20 cellular contexts compared by ENCODE assay signal in the genomic region with DNA sequence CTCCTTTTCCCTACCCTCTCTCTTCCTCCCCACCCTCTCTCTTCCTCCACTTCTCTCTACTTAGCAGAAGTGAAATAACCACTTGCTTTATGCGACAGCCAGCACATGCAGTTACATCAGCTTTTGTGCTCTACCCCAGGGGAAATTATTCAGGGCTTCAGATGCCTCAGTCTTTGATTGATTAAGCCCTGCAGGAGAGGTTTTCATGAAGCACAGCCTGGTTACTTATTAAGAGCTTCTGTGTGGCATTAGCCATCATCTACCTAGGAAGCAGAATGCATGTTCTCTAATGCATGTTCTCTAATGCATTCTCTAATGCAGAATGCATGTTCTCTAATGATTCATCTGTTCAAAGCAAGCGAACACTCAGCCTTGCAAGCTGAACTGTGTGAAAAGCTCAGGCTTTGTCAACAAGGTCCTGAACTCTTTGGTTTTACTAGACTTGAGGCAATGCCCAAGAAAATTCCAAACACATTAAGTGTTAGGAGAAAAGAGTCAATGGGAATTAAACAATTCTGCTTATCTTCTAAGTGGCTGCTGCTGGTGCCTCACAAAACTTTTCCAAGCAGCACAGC. TPM values are rescaled to one million over a fixed set of nuclear protein-coding genes. Genes with fewer than 3 reads are reported as not detected.
A peak's percentile ranks its signal among the peaks of the same experiment; 100 is the strongest.
DNase-seq lines count a peak whose midpoint lies in the region; ATAC-seq and TF ChIP-seq lines count a peak whose summit lies in the region.
"Had no signal": no experiment of that assay in that cellular context is flagged by ENCODE, and none has a peak within 500 bp of the region (broad histone marks: within the 10 kb centered on the region; RNA-seq: fewer than 3 reads in every experiment).

No MANE protein-coding gene starts in this region.

- no peak for ATAC-seq in HG02852 (IDR thresholded peaks at IDR 0.05; ENCODE audit: unreplicated experiment)
- ATAC-seq: activated CD8-positive, alpha-beta T cell treated with anti-CD3 and anti-CD28 coated beads, Interleukin-2, amount 10 ng/mL, durations not matched to agents 7 days and 5 days; effector memory CD8-positive, alpha-beta T cell; gastrocnemius medialis; stimulated activated memory B cell treated with anti-CD40 and anti-IgM and Interleukin-4, amounts not matched to agents 10 μg/mL and 1 μg/mL and 100 μg/mL, for 72 hours had no signal

- intact Hi-C loops in uterus (cut with DNase I; ENCODE audit: low total_unique reads): no loop called here

- TF ChIP-seq CTCF in choroid plexus epithelial cell (conservative IDR thresholded peaks at IDR 0.05; ENCODE audit: low read depth, low read length) (no peak), uterus (IDR thresholded peaks at IDR 0.05) (no peak)

- H3K4me3 ChIP-seq in choroid plexus epithelial cell (ENCODE audit: low read depth, low read length) (no peak overlapping the region), uterus (no peak overlapping the region)
- H3K4me3 ChIP-seq: gastrocnemius medialis, tibial artery had no signal

- H3K27ac ChIP-seq in uterus: no peak overlapping the region
- H3K27ac ChIP-seq: gastrocnemius medialis, tibial artery had no signal

- H3K27me3 ChIP-seq in uterus: no peaks in the 10 kb centered on the region
- H3K27me3 ChIP-seq: gastrocnemius medialis, tibial artery had no signal

- no peaks in the 10 kb centered on the region for H3K36me3 ChIP-seq in uterus
- H3K36me3 ChIP-seq: gastrocnemius medialis, tibial artery had no signal

- no peaks in the 10 kb centered on the region for H3K9me3 ChIP-seq in uterus
- H3K9me3 ChIP-seq: gastrocnemius medialis, tibial artery had no signal

- H3K4me1 ChIP-seq in uterus: no peaks in the 10 kb centered on the region
- H3K4me1 ChIP-seq: gastrocnemius medialis, tibial artery had no signal

- peak; percentile 30 for DNase-seq in AG08395 (ENCODE audit: low spot score)
- peak; percentile 52 for DNase-seq in NCI-H1436 treated with DMSO at 0.1 percent for 48 hours (lab: John Stamatoyannopoulos, UW)
- DNase-seq in choroid plexus epithelial cell (ENCODE audit: low read depth): peak; percentile 77
- DNase-seq in left kidney (ENCODE audit: low read depth, low spot score): peak; percentile 30
- DNase-seq in HT-29 (ENCODE audit: low spot score): no peak
- DNase-seq in uterus: no peak
- no peak for DNase-seq in activated effector memory CD4-positive, alpha-beta T cell treated with anti-CD3 and anti-CD28 coated beads, Interleukin-2, amount 50 U/mL, for 16 hours
- DNase-seq: 8988T; activated CD8-positive, alpha-beta T cell treated with anti-CD3 and anti-CD28 coated beads, Interleukin-2, amount 10 ng/mL, durations not matched to agents 7 days and 5 days; activated naive CD8-positive, alpha-beta T cell treated with anti-CD3 and anti-CD28 coated beads, Interleukin-2, amount 10 ng/mL, durations not matched to agents 7 days and 5 days; activated T-cell treated with anti-CD3 and anti-CD28 coated beads, Interleukin-2, amount 50 U/mL, for 48 hours; DMS 273 treated with DMSO at 0.1 percent for 48 hours; effector memory CD8-positive, alpha-beta T cell; gastrocnemius medialis; NCI-H446; posterior cingulate gyrus; tibial artery had no signal

- no peak for TF ChIP-seq POLR2A in uterus (IDR thresholded peaks at IDR 0.05)

RNA-seq across cellular contexts. Expression of gene LHCGR, which starts 56.1 kb away (rescaled TPM):
- total RNA-seq in HT-29 (2014; rRNA removed; shearing (Covaris generic)): not detected in 2 replicates
- under 1 TPM in 1 of 4 donors, not detected in 3; 0.48 TPM for total RNA-seq in uterus
- total RNA-seq: activated CD8-positive, alpha-beta T cell treated with anti-CD3 and anti-CD28 coated beads, Interleukin-2, amount 10 ng/mL, durations not matched to agents 7 days and 5 days; activated naive CD8-positive, alpha-beta T cell treated with anti-CD3 and anti-CD28 coated beads, Interleukin-2, amount 10 ng/mL, durations not matched to agents 7 days and 5 days; gastrocnemius medialis; liver had no signal

Comparison
In these comparisons a context has a peak if more than half of its experiments do, and no peak if none do; other contexts are left out.
1. DNase-seq: peak in AG08395 (single experiment), NCI-H1436 treated with DMSO at 0.1 percent for 48 hours (single experiment), choroid plexus epithelial cell (single experiment) and left kidney (single experiment); none in HT-29 (single experiment), uterus (0 of 2) and activated effector memory CD4-positive, alpha-beta T cell treated with anti-CD3 and anti-CD28 coated beads, Interleukin-2, amount 50 U/mL, for 16 hours (single experiment).